Comparison of ENCODE assay signal across 24 cellular contexts in genomic region chr3:134459506-134460041, GRCh38.
"Had no signal": no experiment of that assay in that cellular context is flagged by ENCODE, and none has a peak within 500 bp of the region (broad histone marks: within the 10 kb centered on the region; RNA-seq: fewer than 3 reads in every experiment).

No MANE protein-coding gene starts in this region.

- H3K27me3 ChIP-seq: body of pancreas, gastroesophageal sphincter, testis, uterus had no signal

- H3K9me3 ChIP-seq: body of pancreas, gastroesophageal sphincter, lower lobe of right lung, spleen, testis, uterus had no signal

- H3K27ac ChIP-seq: body of pancreas, lower lobe of right lung, testis had no signal

- DNase-seq: activated CD4-positive, alpha-beta T cell treated with anti-CD3 and anti-CD28 coated beads, Interleukin-2, amount 10 ng/mL, durations not matched to agents 7 days and 5 days; activated CD8-positive, alpha-beta memory T cell treated with anti-CD3 and anti-CD28 coated beads, Interleukin-2, amount 10 ng/mL, durations not matched to agents 7 days and 5 days; activated CD8-positive, alpha-beta T cell treated with anti-CD3 and anti-CD28 coated beads for 36 hours; activated effector memory CD4-positive, alpha-beta T cell treated with anti-CD3 and anti-CD28 coated beads, Interleukin-2, amount 50 U/mL, for 16 hours; activated naive CD4-positive, alpha-beta T cell treated with anti-CD3 and anti-CD28 coated beads, Interleukin-2, amount 10 ng/mL, durations not matched to agents 7 days and 5 days; activated T-cell treated with anti-CD3 and anti-CD28 coated beads for 4 hours; body of pancreas; dermis blood vessel endothelial cell; effector CD8-positive, alpha-beta T cell; head of caudate nucleus; islet precursor cell; left colon; lower lobe of right lung; mesendoderm; naive B cell; retina; spleen; stimulated activated CD4-positive, alpha-beta T cell treated with anti-CD3 and anti-CD28 coated beads, Interleukin-4, amount 100 ng/mL, for 1 hour; stimulated activated naive CD4-positive, alpha-beta T cell; T1000; testis; trophoblast cell; uterus had no signal

- H3K36me3 ChIP-seq: gastroesophageal sphincter, lower lobe of right lung, spleen, uterus had no signal

- ATAC-seq: activated CD8-positive, alpha-beta memory T cell treated with anti-CD3 and anti-CD28 coated beads, Interleukin-2, amount 10 ng/mL, durations not matched to agents 7 days and 5 days; activated CD8-positive, alpha-beta T cell treated with anti-CD3 and anti-CD28 coated beads for 36 hours; body of pancreas; gastroesophageal sphincter; left colon; lower lobe of right lung had no signal

- H3K4me3 ChIP-seq: body of pancreas, gastroesophageal sphincter, lower lobe of right lung, spleen, testis, uterus had no signal

- H3K4me1 ChIP-seq: body of pancreas had no signal
